25 cellular contexts compared by ENCODE assay signal in genomic region chr7:110418651-110419270, GRCh38.
"Had no signal": no experiment of that assay in that cellular context is flagged by ENCODE, and none has a peak within 500 bp of the region (broad histone marks: within the 10 kb centered on the region; RNA-seq: fewer than 3 reads in every experiment).

No MANE protein-coding gene starts in this region.

- H3K27ac Mint-ChIP-seq: activated naive CD4-positive, alpha-beta T cell treated with anti-CD3 and anti-CD28 coated beads, Interleukin-2, amount 10 ng/mL, durations not matched to agents 7 days and 5 days; activated naive CD8-positive, alpha-beta T cell treated with anti-CD3 and anti-CD28 coated beads, Interleukin-2, amount 10 ng/mL, durations not matched to agents 7 days and 5 days; activated T-helper 1 cell treated with anti-CD3 and anti-CD28 coated beads, Interleukin-12 subunit alpha, Interleukin-12 subunit beta, Interleukin-2, Interleukin-4 antibody, amounts not matched to agents 30 ng/mL and 10 ng/mL and 1 ng/mL, durations not matched to agents 14 hours and 24 hours and 36 hours; effector memory CD8-positive, alpha-beta T cell; immature natural killer cell; memory B cell; naive thymus-derived CD8-positive, alpha-beta T cell; stimulated activated effector memory CD8-positive, alpha-beta T cell treated with anti-CD3 and anti-CD28 coated beads, Interleukin-12 subunit alpha, Interleukin-12 subunit beta, amount 100 ng/mL, for 72 hours; stimulated activated naive CD8-positive, alpha-beta T cell treated with anti-CD3 and anti-CD28 coated beads, Interleukin-15, Interleukin-2, amounts not matched to agents 100 ng/mL and 50 ng/mL, for 24 hours; type B pancreatic cell had no signal

- H3K4me2 ChIP-seq: hepatocyte had no signal

- H3K36me3 Mint-ChIP-seq: activated naive CD4-positive, alpha-beta T cell treated with anti-CD3 and anti-CD28 coated beads, Interleukin-2, amount 10 ng/mL, durations not matched to agents 7 days and 5 days; activated naive CD8-positive, alpha-beta T cell treated with anti-CD3 and anti-CD28 coated beads, Interleukin-2, amount 10 ng/mL, durations not matched to agents 7 days and 5 days; brain; immature natural killer cell; memory B cell; naive thymus-derived CD8-positive, alpha-beta T cell; stimulated activated effector memory CD8-positive, alpha-beta T cell treated with anti-CD3 and anti-CD28 coated beads, Interleukin-12 subunit alpha, Interleukin-12 subunit beta, amount 100 ng/mL, for 72 hours; type B pancreatic cell had no signal

- H3K4me3 Mint-ChIP-seq: activated naive CD4-positive, alpha-beta T cell treated with anti-CD3 and anti-CD28 coated beads, Interleukin-2, amount 10 ng/mL, durations not matched to agents 7 days and 5 days; activated naive CD8-positive, alpha-beta T cell treated with anti-CD3 and anti-CD28 coated beads, Interleukin-2, amount 10 ng/mL, durations not matched to agents 7 days and 5 days; activated T-helper 1 cell treated with anti-CD3 and anti-CD28 coated beads, Interleukin-12 subunit alpha, Interleukin-12 subunit beta, Interleukin-2, Interleukin-4 antibody, amounts not matched to agents 30 ng/mL and 10 ng/mL and 1 ng/mL, durations not matched to agents 14 hours and 24 hours and 36 hours; brain; effector memory CD8-positive, alpha-beta T cell; immature natural killer cell; memory B cell; naive thymus-derived CD8-positive, alpha-beta T cell; stimulated activated effector memory CD8-positive, alpha-beta T cell treated with anti-CD3 and anti-CD28 coated beads, Interleukin-12 subunit alpha, Interleukin-12 subunit beta, amount 100 ng/mL, for 72 hours; stimulated activated naive CD8-positive, alpha-beta T cell treated with anti-CD3 and anti-CD28 coated beads, Interleukin-15, Interleukin-2, amounts not matched to agents 100 ng/mL and 50 ng/mL, for 24 hours; type B pancreatic cell had no signal

- H3K79me2 ChIP-seq: hepatocyte had no signal

- H3K27me3 ChIP-seq: ascending aorta, gastroesophageal sphincter, hepatocyte, right lobe of liver, uterus had no signal

- H3K4me3 ChIP-seq: ascending aorta, gastroesophageal sphincter, hepatocyte, right lobe of liver, uterus had no signal

- H3K4me1 ChIP-seq: ascending aorta, gastroesophageal sphincter, right lobe of liver, uterus had no signal

- H3K27ac ChIP-seq: ascending aorta, gastroesophageal sphincter, hepatocyte, right lobe of liver, uterus had no signal

- H3K27me3 Mint-ChIP-seq: activated naive CD4-positive, alpha-beta T cell treated with anti-CD3 and anti-CD28 coated beads, Interleukin-2, amount 10 ng/mL, durations not matched to agents 7 days and 5 days; activated naive CD8-positive, alpha-beta T cell treated with anti-CD3 and anti-CD28 coated beads, Interleukin-2, amount 10 ng/mL, durations not matched to agents 7 days and 5 days; effector memory CD8-positive, alpha-beta T cell; stimulated activated naive CD8-positive, alpha-beta T cell treated with anti-CD3 and anti-CD28 coated beads, Interleukin-15, Interleukin-2, amounts not matched to agents 100 ng/mL and 50 ng/mL, for 24 hours; type B pancreatic cell had no signal

- H2AFZ ChIP-seq: hepatocyte had no signal

- H3K4me1 Mint-ChIP-seq: activated naive CD4-positive, alpha-beta T cell treated with anti-CD3 and anti-CD28 coated beads, Interleukin-2, amount 10 ng/mL, durations not matched to agents 7 days and 5 days; activated naive CD8-positive, alpha-beta T cell treated with anti-CD3 and anti-CD28 coated beads, Interleukin-2, amount 10 ng/mL, durations not matched to agents 7 days and 5 days; immature natural killer cell; memory B cell; naive thymus-derived CD8-positive, alpha-beta T cell; stimulated activated effector memory CD8-positive, alpha-beta T cell treated with anti-CD3 and anti-CD28 coated beads, Interleukin-12 subunit alpha, Interleukin-12 subunit beta, amount 100 ng/mL, for 72 hours had no signal

- H3K9me3 Mint-ChIP-seq: activated naive CD4-positive, alpha-beta T cell treated with anti-CD3 and anti-CD28 coated beads, Interleukin-2, amount 10 ng/mL, durations not matched to agents 7 days and 5 days; activated naive CD8-positive, alpha-beta T cell treated with anti-CD3 and anti-CD28 coated beads, Interleukin-2, amount 10 ng/mL, durations not matched to agents 7 days and 5 days; activated T-helper 1 cell treated with anti-CD3 and anti-CD28 coated beads, Interleukin-12 subunit alpha, Interleukin-12 subunit beta, Interleukin-2, Interleukin-4 antibody, amounts not matched to agents 30 ng/mL and 10 ng/mL and 1 ng/mL, durations not matched to agents 14 hours and 24 hours and 36 hours; brain; naive thymus-derived CD8-positive, alpha-beta T cell; stimulated activated naive CD8-positive, alpha-beta T cell treated with anti-CD3 and anti-CD28 coated beads, Interleukin-15, Interleukin-2, amounts not matched to agents 100 ng/mL and 50 ng/mL, for 24 hours had no signal

- H3K9me3 ChIP-seq: ascending aorta, gastroesophageal sphincter, right lobe of liver, uterus had no signal

- DNase-seq: activated CD4-positive, alpha-beta T cell treated with anti-CD3 and anti-CD28 coated beads for 48 hours; activated CD4-positive, alpha-beta T cell treated with anti-CD3 and anti-CD28 coated beads, Interleukin-2, amount 50 U/mL, for 48 hours; activated CD8-positive, alpha-beta memory T cell treated with anti-CD3 and anti-CD28 coated beads for 24 hours; activated effector memory CD4-positive, alpha-beta T cell treated with anti-CD3 and anti-CD28 coated beads, Interleukin-2, amount 50 U/mL, for 16 hours; activated naive CD4-positive, alpha-beta T cell treated with anti-CD3 and anti-CD28 coated beads, Interleukin-2, amount 10 ng/mL, durations not matched to agents 7 days and 5 days; activated naive CD8-positive, alpha-beta T cell treated with anti-CD3 and anti-CD28 coated beads, Interleukin-2, amount 10 ng/mL, durations not matched to agents 7 days and 5 days; cortex of kidney; effector memory CD8-positive, alpha-beta T cell; immature natural killer cell; kidney; left colon; naive thymus-derived CD8-positive, alpha-beta T cell; right lobe of liver; stimulated activated CD4-positive, alpha-beta T cell treated with anti-CD3 and anti-CD28 coated beads, Interleukin-4, amount 100 ng/mL, for 1 hour; uterus had no signal

- ATAC-seq: activated CD4-positive, CD25-positive, alpha-beta regulatory T cell treated with anti-CD3 and anti-CD28 coated beads, Interleukin-2, amount 50 U/mL, for 24 hours; effector memory CD8-positive, alpha-beta T cell; gastroesophageal sphincter; left colon; naive thymus-derived CD8-positive, alpha-beta T cell; right lobe of liver; stimulated activated effector memory CD8-positive, alpha-beta T cell treated with anti-CD3 and anti-CD28 coated beads, Interleukin-12 subunit alpha, Interleukin-12 subunit beta, amount 100 ng/mL, for 72 hours had no signal

- H3K36me3 ChIP-seq: ascending aorta, gastroesophageal sphincter, right lobe of liver, uterus had no signal
